1 cellular context compared by ENCODE assay signal in the genomic region with DNA sequence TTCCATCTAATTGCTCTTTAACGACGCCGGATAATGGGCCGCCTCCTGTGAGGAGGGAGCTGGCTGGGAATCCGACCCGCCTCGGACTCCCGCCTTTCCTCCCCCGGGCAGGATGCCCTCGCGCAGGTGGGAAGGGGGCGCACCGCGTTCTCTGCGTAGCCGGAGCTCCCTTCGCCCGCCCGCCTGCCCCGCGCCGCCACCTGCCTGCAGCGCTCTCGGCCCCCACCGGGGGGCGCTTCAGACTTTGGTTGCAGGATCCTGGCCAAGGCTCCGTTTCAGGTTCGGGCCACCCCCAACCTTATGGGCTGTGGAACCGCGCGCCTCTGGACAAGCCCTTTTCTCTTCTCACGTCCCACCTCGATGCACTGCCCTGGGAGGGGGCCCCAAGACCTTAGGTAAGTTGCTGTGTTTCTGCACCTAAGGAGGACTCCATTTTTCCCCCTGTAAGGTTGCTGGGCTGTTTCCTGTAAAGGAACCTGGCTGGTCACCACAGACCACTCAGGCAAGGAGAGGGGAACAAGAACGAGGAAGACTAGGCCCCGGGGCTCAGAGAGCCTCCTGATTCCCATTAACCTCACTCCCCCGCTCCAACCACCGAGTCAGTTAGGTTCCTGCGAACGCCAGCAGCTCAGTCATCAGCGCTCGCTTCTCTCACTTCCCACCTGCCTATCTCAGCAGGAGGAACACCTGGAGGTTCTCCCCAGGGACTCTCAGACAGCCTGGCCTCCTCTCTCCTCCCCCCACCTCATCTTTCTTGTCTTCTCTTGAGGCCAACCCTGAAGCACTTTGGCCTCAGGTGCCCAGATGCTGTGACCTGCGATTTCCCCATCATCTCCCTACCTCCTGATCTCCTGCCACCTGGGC.
TF ChIP-seq lines count a peak whose summit lies in the region.

No MANE protein-coding gene starts in this region.

TF ChIP-seq in H1, 55 proteins besides CTCF, POLR2A, EP300 and RAD21:
- TF ChIP-seq MAX (IDR thresholded peaks at IDR 0.05) = peak; percentile 91
- peak; percentile 65 for TF ChIP-seq SUZ12 (IDR thresholded peaks at IDR 0.05; ENCODE audit: low read length)
- peak; percentile 22 for TF ChIP-seq TAF7 (optimal IDR thresholded peaks at IDR 0.05; ENCODE audit: borderline replicate concordance, low read depth, low read length)
- 0 out of 2 replicates have a peak, but pooled peaks have one; percentile 3 for TF ChIP-seq EGR1 (IDR thresholded peaks at IDR 0.05; ENCODE audit: borderline replicate concordance, low read depth, low read length)
- no peak for TF ChIP-seq NANOG (IDR thresholded peaks at IDR 0.05; ENCODE audit: insufficient read depth, low read depth, low read length, poor library complexity, severe bottlenecking)
- TF ChIP-seq TEAD4 (IDR thresholded peaks at IDR 0.05; ENCODE audit: low read depth, low read length) = no peak
- TF ChIP-seq TAF1 (IDR thresholded peaks at IDR 0.05; ENCODE audit: low read depth, low read length) = no peak
- no peak for TF ChIP-seq MAFK (IDR thresholded peaks at IDR 0.05; ENCODE audit: low read depth, low read length)
- TF ChIP-seq SRF (IDR thresholded peaks at IDR 0.05; ENCODE audit: low read depth, low read length) = no peak
- no peak for TF ChIP-seq JUN (IDR thresholded peaks at IDR 0.05; ENCODE audit: low read depth, low read length)
- TF ChIP-seq TCF12 (IDR thresholded peaks at IDR 0.05; ENCODE audit: low read depth, low read length) = peak; percentile 65; the same call in 1 of the 2 replicates
- TF ChIP-seq, protein P1, sequence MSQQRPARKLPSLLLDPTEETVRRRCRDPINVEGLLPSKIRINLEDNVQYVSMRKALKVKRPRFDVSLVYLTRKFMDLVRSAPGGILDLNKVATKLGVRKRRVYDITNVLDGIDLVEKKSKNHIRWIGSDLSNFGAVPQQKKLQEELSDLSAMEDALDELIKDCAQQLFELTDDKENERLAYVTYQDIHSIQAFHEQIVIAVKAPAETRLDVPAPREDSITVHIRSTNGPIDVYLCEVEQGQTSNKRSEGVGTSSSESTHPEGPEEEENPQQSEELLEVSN (IDR thresholded peaks at IDR 0.05) = peak; percentile 93
- TF ChIP-seq SP1 (IDR thresholded peaks at IDR 0.05; ENCODE audit: low read depth, low read length) = no peak
- no peak for TF ChIP-seq YY1 (IDR thresholded peaks at IDR 0.05; ENCODE audit: low read depth, low read length)
- no peak for TF ChIP-seq HDAC2 (IDR thresholded peaks at IDR 0.05; ENCODE audit: borderline replicate concordance in 1 of 2, low read depth in 2 of 2, low read length in 2 of 2)
- no peak for TF ChIP-seq KDM1A (IDR thresholded peaks at IDR 0.05; ENCODE audit: borderline replicate concordance, low read length)
- no peak for TF ChIP-seq KDM5A (IDR thresholded peaks at IDR 0.05; ENCODE audit: low read length)
- TF ChIP-seq, protein P2, sequence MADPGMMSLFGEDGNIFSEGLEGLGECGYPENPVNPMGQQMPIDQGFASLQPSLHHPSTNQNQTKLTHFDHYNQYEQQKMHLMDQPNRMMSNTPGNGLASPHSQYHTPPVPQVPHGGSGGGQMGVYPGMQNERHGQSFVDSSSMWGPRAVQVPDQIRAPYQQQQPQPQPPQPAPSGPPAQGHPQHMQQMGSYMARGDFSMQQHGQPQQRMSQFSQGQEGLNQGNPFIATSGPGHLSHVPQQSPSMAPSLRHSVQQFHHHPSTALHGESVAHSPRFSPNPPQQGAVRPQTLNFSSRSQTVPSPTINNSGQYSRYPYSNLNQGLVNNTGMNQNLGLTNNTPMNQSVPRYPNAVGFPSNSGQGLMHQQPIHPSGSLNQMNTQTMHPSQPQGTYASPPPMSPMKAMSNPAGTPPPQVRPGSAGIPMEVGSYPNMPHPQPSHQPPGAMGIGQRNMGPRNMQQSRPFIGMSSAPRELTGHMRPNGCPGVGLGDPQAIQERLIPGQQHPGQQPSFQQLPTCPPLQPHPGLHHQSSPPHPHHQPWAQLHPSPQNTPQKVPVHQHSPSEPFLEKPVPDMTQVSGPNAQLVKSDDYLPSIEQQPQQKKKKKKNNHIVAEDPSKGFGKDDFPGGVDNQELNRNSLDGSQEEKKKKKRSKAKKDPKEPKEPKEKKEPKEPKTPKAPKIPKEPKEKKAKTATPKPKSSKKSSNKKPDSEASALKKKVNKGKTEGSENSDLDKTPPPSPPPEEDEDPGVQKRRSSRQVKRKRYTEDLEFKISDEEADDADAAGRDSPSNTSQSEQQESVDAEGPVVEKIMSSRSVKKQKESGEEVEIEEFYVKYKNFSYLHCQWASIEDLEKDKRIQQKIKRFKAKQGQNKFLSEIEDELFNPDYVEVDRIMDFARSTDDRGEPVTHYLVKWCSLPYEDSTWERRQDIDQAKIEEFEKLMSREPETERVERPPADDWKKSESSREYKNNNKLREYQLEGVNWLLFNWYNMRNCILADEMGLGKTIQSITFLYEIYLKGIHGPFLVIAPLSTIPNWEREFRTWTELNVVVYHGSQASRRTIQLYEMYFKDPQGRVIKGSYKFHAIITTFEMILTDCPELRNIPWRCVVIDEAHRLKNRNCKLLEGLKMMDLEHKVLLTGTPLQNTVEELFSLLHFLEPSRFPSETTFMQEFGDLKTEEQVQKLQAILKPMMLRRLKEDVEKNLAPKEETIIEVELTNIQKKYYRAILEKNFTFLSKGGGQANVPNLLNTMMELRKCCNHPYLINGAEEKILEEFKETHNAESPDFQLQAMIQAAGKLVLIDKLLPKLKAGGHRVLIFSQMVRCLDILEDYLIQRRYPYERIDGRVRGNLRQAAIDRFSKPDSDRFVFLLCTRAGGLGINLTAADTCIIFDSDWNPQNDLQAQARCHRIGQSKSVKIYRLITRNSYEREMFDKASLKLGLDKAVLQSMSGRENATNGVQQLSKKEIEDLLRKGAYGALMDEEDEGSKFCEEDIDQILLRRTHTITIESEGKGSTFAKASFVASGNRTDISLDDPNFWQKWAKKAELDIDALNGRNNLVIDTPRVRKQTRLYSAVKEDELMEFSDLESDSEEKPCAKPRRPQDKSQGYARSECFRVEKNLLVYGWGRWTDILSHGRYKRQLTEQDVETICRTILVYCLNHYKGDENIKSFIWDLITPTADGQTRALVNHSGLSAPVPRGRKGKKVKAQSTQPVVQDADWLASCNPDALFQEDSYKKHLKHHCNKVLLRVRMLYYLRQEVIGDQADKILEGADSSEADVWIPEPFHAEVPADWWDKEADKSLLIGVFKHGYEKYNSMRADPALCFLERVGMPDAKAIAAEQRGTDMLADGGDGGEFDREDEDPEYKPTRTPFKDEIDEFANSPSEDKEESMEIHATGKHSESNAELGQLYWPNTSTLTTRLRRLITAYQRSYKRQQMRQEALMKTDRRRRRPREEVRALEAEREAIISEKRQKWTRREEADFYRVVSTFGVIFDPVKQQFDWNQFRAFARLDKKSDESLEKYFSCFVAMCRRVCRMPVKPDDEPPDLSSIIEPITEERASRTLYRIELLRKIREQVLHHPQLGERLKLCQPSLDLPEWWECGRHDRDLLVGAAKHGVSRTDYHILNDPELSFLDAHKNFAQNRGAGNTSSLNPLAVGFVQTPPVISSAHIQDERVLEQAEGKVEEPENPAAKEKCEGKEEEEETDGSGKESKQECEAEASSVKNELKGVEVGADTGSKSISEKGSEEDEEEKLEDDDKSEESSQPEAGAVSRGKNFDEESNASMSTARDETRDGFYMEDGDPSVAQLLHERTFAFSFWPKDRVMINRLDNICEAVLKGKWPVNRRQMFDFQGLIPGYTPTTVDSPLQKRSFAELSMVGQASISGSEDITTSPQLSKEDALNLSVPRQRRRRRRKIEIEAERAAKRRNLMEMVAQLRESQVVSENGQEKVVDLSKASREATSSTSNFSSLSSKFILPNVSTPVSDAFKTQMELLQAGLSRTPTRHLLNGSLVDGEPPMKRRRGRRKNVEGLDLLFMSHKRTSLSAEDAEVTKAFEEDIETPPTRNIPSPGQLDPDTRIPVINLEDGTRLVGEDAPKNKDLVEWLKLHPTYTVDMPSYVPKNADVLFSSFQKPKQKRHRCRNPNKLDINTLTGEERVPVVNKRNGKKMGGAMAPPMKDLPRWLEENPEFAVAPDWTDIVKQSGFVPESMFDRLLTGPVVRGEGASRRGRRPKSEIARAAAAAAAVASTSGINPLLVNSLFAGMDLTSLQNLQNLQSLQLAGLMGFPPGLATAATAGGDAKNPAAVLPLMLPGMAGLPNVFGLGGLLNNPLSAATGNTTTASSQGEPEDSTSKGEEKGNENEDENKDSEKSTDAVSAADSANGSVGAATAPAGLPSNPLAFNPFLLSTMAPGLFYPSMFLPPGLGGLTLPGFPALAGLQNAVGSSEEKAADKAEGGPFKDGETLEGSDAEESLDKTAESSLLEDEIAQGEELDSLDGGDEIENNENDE (IDR thresholded peaks at IDR 0.05; ENCODE audit: insufficient replicate concordance, low read length) = no peak
- TF ChIP-seq FOSL1 (IDR thresholded peaks at IDR 0.05; ENCODE audit: insufficient read depth, low read depth, low read length) = no peak
- TF ChIP-seq, protein P3, sequence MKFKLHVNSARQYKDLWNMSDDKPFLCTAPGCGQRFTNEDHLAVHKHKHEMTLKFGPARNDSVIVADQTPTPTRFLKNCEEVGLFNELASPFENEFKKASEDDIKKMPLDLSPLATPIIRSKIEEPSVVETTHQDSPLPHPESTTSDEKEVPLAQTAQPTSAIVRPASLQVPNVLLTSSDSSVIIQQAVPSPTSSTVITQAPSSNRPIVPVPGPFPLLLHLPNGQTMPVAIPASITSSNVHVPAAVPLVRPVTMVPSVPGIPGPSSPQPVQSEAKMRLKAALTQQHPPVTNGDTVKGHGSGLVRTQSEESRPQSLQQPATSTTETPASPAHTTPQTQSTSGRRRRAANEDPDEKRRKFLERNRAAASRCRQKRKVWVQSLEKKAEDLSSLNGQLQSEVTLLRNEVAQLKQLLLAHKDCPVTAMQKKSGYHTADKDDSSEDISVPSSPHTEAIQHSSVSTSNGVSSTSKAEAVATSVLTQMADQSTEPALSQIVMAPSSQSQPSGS (IDR thresholded peaks at IDR 0.05; ENCODE audit: low read length) = no peak
- no peak for TF ChIP-seq POLR2AphosphoS5 (IDR thresholded peaks at IDR 0.05; ENCODE audit: low read depth, low read length)
- no peak for TF ChIP-seq NRF1 (IDR thresholded peaks at IDR 0.05; ENCODE audit: low read depth, low read length)
- no peak for TF ChIP-seq SIRT6 (IDR thresholded peaks at IDR 0.05; ENCODE audit: low read length)
- no peak for TF ChIP-seq GABPA (IDR thresholded peaks at IDR 0.05; ENCODE audit: borderline replicate concordance, insufficient read depth, low read length)
- no peak for TF ChIP-seq PHF8 (conservative IDR thresholded peaks at IDR 0.05; ENCODE audit: low read depth, low read length)
- no peak for TF ChIP-seq USF2 (IDR thresholded peaks at IDR 0.05; ENCODE audit: low read length)
- no peak for TF ChIP-seq SAP30 (IDR thresholded peaks at IDR 0.05; ENCODE audit: insufficient read depth, insufficient replicate concordance, low read length)
- TF ChIP-seq GTF2F1 (IDR thresholded peaks at IDR 0.05; ENCODE audit: borderline replicate concordance, low read depth, low read length) = no peak
- no peak for TF ChIP-seq JUND (IDR thresholded peaks at IDR 0.05; ENCODE audit: low read length)
- TF ChIP-seq BACH1 (IDR thresholded peaks at IDR 0.05; ENCODE audit: low read length) = no peak
- no peak for TF ChIP-seq RXRA (IDR thresholded peaks at IDR 0.05; ENCODE audit: insufficient read depth, low read depth, low read length)
- no peak for TF ChIP-seq CBX5 (IDR thresholded peaks at IDR 0.05; ENCODE audit: low read depth, low read length)
- TF ChIP-seq POU5F1 (IDR thresholded peaks at IDR 0.05; ENCODE audit: low read depth, low read length) = no peak
- TF ChIP-seq CTBP2 (IDR thresholded peaks at IDR 0.05; ENCODE audit: borderline replicate concordance, insufficient read depth, insufficient read length, low read length) = no peak
- no peak for TF ChIP-seq CHD1 (IDR thresholded peaks at IDR 0.05; ENCODE audit: low read depth, low read length)
- 0 out of 2 replicates have a peak, but pooled peaks have one; percentile 20 for TF ChIP-seq CREB1 (IDR thresholded peaks at IDR 0.05)
- no peak for TF ChIP-seq RNF2 (IDR thresholded peaks at IDR 0.05; ENCODE audit: borderline replicate concordance, low read depth, low read length, missing control alignments, poor library complexity, severe bottlenecking)
- TF ChIP-seq BRCA1 (IDR thresholded peaks at IDR 0.05; ENCODE audit: low read depth, low read length) = no peak
- TF ChIP-seq KDM4A (IDR thresholded peaks at IDR 0.05; ENCODE audit: low read depth, low read length, severe bottlenecking) = no peak
- TF ChIP-seq, protein P4, sequence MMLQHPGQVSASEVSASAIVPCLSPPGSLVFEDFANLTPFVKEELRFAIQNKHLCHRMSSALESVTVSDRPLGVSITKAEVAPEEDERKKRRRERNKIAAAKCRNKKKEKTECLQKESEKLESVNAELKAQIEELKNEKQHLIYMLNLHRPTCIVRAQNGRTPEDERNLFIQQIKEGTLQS (IDR thresholded peaks at IDR 0.05; ENCODE audit: insufficient read depth, low read depth, low read length) = no peak
- TF ChIP-seq SIN3A (conservative IDR thresholded peaks at IDR 0.05 in 1 of 2, IDR thresholded peaks at IDR 0.05 in 1 of 2; ENCODE audit: low read depth in 1 of 2, low read length in 2 of 2) = no peak
- TF ChIP-seq BCL11A (IDR thresholded peaks at IDR 0.05; ENCODE audit: low read depth in 2 of 2, low read length in 2 of 2) = no peak
- TF ChIP-seq RBBP5 (IDR thresholded peaks at IDR 0.05; ENCODE audit: borderline replicate concordance, low read depth, low read length) = 0 out of 2 replicates have a peak, but pooled peaks have one; percentile 26
- TF ChIP-seq CHD2 (IDR thresholded peaks at IDR 0.05; ENCODE audit: low read length) = no peak
- TF ChIP-seq CBX8 (IDR thresholded peaks at IDR 0.05; ENCODE audit: borderline replicate concordance, low read depth, low read length) = no peak
- TF ChIP-seq ASH2L (IDR thresholded peaks at IDR 0.05; ENCODE audit: low read length) = peak; percentile 38
- TF ChIP-seq CEBPB (IDR thresholded peaks at IDR 0.05; ENCODE audit: low read depth, low read length) = no peak
- TF ChIP-seq SP4 (IDR thresholded peaks at IDR 0.05; ENCODE audit: low read length) = no peak
- TF ChIP-seq SP2 (IDR thresholded peaks at IDR 0.05; ENCODE audit: low read length) = no peak
- TF ChIP-seq ZNF274 (IDR thresholded peaks at IDR 0.05; ENCODE audit: borderline replicate concordance, extremely low read depth, low read length) = no peak
- TF ChIP-seq TBP (IDR thresholded peaks at IDR 0.05; ENCODE audit: low read depth, low read length) = 0 out of 2 replicates have a peak, but pooled peaks have one; percentile 31
- no peak for TF ChIP-seq HDAC6 (IDR thresholded peaks at IDR 0.05; ENCODE audit: low read depth, low read length)
- no peak for TF ChIP-seq SIX5 (IDR thresholded peaks at IDR 0.05; ENCODE audit: low read depth, low read length)
- no peak for TF ChIP-seq RFX5 (IDR thresholded peaks at IDR 0.05; ENCODE audit: borderline replicate concordance, low read depth, low read length)
- TF ChIP-seq EZH2 (IDR thresholded peaks at IDR 0.05; ENCODE audit: low read depth, low read length, severe bottlenecking) = peak; percentile 72
TF ChIP-seq in H1: peak in this region for 11.
